ENCODE assay signal across 38 cellular contexts in the genomic region with DNA sequence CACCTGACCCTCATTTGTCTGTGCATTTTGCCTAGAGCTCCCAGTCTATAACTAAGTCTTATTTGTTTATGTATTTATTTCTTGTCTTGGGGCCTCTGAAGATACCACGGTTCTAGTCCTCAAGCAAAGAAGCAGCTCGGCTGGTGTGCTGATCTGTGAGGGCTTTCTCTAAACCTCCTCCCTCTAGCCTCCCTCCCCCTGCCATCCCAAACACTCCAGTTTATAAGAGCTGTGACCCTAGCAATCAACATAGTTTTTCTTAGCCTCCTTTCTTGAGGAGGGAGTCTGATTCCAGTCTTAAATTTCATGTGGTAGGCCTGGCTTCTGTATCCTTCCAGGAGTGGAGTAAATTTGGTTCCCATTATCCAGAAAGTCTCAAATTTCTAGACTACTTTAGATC. TPM values are rescaled to one million over a fixed set of nuclear protein-coding genes. Genes with fewer than 3 reads are reported as not detected.
"Had no signal": no experiment of that assay in that cellular context is flagged by ENCODE, and none has a peak within 500 bp of the region (broad histone marks: within the 10 kb centered on the region; RNA-seq: fewer than 3 reads in every experiment).

No MANE protein-coding gene starts in this region.

- H3K4me1 Mint-ChIP-seq: activated CD4-positive, alpha-beta T cell treated with anti-CD3 and anti-CD28 coated beads, Interleukin-2, amount 10 ng/mL, durations not matched to agents 24 days and 14 days; activated T-helper 17 cell treated with anti-CD3 and anti-CD28 coated beads, Interleukin-2, amount 50 U/mL, for 72 hours; stimulated activated naive CD8-positive, alpha-beta T cell treated with anti-CD3 and anti-CD28 coated beads, Interleukin-15, amount 100 ng/mL, for 72 hours had no signal

- DNase-seq: activated CD4-positive, alpha-beta memory T cell treated with anti-CD3 and anti-CD28 coated beads for 36 hours; activated CD4-positive, alpha-beta T cell treated with anti-CD3 and anti-CD28 coated beads, Interleukin-2, amount 10 ng/mL, durations not matched to agents 24 days and 14 days; activated CD8-positive, alpha-beta memory T cell treated with anti-CD3 and anti-CD28 coated beads, Interleukin-2, amount 50 U/mL, for 48 hours; activated gamma-delta T cell treated with Interleukin-2 at 50 U/mL for 16 hours; activated naive CD4-positive, alpha-beta T cell treated with anti-CD3 and anti-CD28 coated beads, Interleukin-2, amount 50 U/mL, for 16 hours; activated T-cell treated with anti-CD3 and anti-CD28 coated beads, Interleukin-2, amount 50 U/mL, for 24 hours; amniotic stem cell; brain microvascular endothelial cell; cortex of kidney; endodermal cell; foreskin keratinocyte; left lung; lower lobe of right lung; mesenchymal stem cell; psoas muscle; sigmoid colon; small intestine; stimulated activated CD4-positive, alpha-beta T cell treated with anti-CD3 and anti-CD28 coated beads, Interleukin-1b, Interleukin-23, amount 100 ng/mL, for 48 hours; stimulated activated CD4-positive, alpha-beta T cell treated with anti-CD3 and anti-CD28 coated beads, Interleukin-4, amount 100 ng/mL, for 4 hours; stimulated activated CD8-positive, alpha-beta memory T cell treated with anti-CD3 and anti-CD28 coated beads, Interleukin-4, amount 100 ng/mL, for 48 hours; stimulated activated naive CD8-positive, alpha-beta T cell treated with anti-CD3 and anti-CD28 coated beads, Interleukin-15, amount 100 ng/mL, for 72 hours; substantia nigra; T-helper 9 cell; uterus had no signal

- H3K27me3 Mint-ChIP-seq: stimulated activated naive CD8-positive, alpha-beta T cell treated with anti-CD3 and anti-CD28 coated beads, Interleukin-15, amount 100 ng/mL, for 72 hours; type B pancreatic cell had no signal

- H3K9me3 ChIP-seq: left lung, lower lobe of right lung, psoas muscle, sigmoid colon, uterus had no signal

- H3K4me3 ChIP-seq: left lung, lower lobe of right lung, psoas muscle, sigmoid colon, uterus had no signal

- H3K36me3 ChIP-seq: brain microvascular endothelial cell, left lung, lower lobe of right lung, sigmoid colon, uterus had no signal

- H2AFZ ChIP-seq: parathyroid adenoma had no signal

- H3K27me3 ChIP-seq: brain microvascular endothelial cell, foreskin keratinocyte, left lung, sigmoid colon, uterus had no signal

- H3K79me2 ChIP-seq: parathyroid adenoma had no signal

- H3K36me3 Mint-ChIP-seq: activated CD4-positive, alpha-beta memory T cell treated with anti-CD3 and anti-CD28 coated beads for 36 hours; natural killer cell treated with Interleukin-12 subunit alpha and Interleukin-12 subunit beta and Interleukin-15 and Interleukin-18, amount 100 ng/mL, for 72 hours; stimulated activated memory B cell treated with anti-CD40 and anti-IgM and Interleukin-4, amounts not matched to agents 10 μg/mL and 1 μg/mL and 100 μg/mL, for 72 hours; type B pancreatic cell had no signal

- H3K27ac ChIP-seq: brain microvascular endothelial cell, foreskin keratinocyte, left lung, lower lobe of right lung, parathyroid adenoma, psoas muscle, sigmoid colon, uterus, VCaP had no signal

- H3K27ac Mint-ChIP-seq: activated CD4-positive, alpha-beta memory T cell treated with anti-CD3 and anti-CD28 coated beads for 36 hours; activated CD4-positive, alpha-beta T cell treated with anti-CD3 and anti-CD28 coated beads, Interleukin-2, amount 10 ng/mL, durations not matched to agents 24 days and 14 days; activated T-cell treated with anti-CD3 and anti-CD28 coated beads, Interleukin-2, amount 50 U/mL, for 24 hours; activated T-helper 17 cell treated with anti-CD3 and anti-CD28 coated beads, Interleukin-2, amount 50 U/mL, for 72 hours; endodermal cell; natural killer cell treated with Interleukin-12 subunit alpha and Interleukin-12 subunit beta and Interleukin-15 and Interleukin-18, amount 100 ng/mL, for 72 hours; stimulated activated memory B cell treated with anti-CD40 and anti-IgM and Interleukin-4, amounts not matched to agents 10 μg/mL and 1 μg/mL and 100 μg/mL, for 72 hours; type B pancreatic cell had no signal

- H3K4me1 ChIP-seq: left lung, lower lobe of right lung, parathyroid adenoma, psoas muscle, sigmoid colon, uterus had no signal

- H3K4me3 Mint-ChIP-seq: activated CD4-positive, alpha-beta memory T cell treated with anti-CD3 and anti-CD28 coated beads for 36 hours; activated CD4-positive, alpha-beta T cell treated with anti-CD3 and anti-CD28 coated beads, Interleukin-2, amount 10 ng/mL, durations not matched to agents 24 days and 14 days; activated T-cell treated with anti-CD3 and anti-CD28 coated beads, Interleukin-2, amount 50 U/mL, for 24 hours; activated T-helper 17 cell treated with anti-CD3 and anti-CD28 coated beads, Interleukin-2, amount 50 U/mL, for 72 hours; endodermal cell; natural killer cell treated with Interleukin-12 subunit alpha and Interleukin-12 subunit beta and Interleukin-15 and Interleukin-18, amount 100 ng/mL, for 72 hours; stimulated activated memory B cell treated with anti-CD40 and anti-IgM and Interleukin-4, amounts not matched to agents 10 μg/mL and 1 μg/mL and 100 μg/mL, for 72 hours; stimulated activated naive CD8-positive, alpha-beta T cell treated with anti-CD3 and anti-CD28 coated beads, Interleukin-15, amount 100 ng/mL, for 72 hours; type B pancreatic cell had no signal

- H3K9ac ChIP-seq: parathyroid adenoma had no signal

- ATAC-seq: activated CD4-positive, CD25-positive, alpha-beta regulatory T cell treated with anti-CD3 and anti-CD28 coated beads, Interleukin-2, amount 50 U/mL, for 24 hours; activated T-helper 17 cell treated with anti-CD3 and anti-CD28 coated beads, Interleukin-2, amount 50 U/mL, for 72 hours; esophagus mucosa; foreskin keratinocyte; left lung; lower lobe of right lung; natural killer cell treated with Interleukin-12 subunit alpha and Interleukin-12 subunit beta and Interleukin-15 and Interleukin-18, amount 100 ng/mL, for 72 hours; stimulated activated memory B cell treated with anti-CD40 and anti-IgM and Interleukin-4, amounts not matched to agents 10 μg/mL and 1 μg/mL and 100 μg/mL, for 72 hours; stimulated activated naive CD8-positive, alpha-beta T cell treated with anti-CD3 and anti-CD28 coated beads, Interleukin-15, amount 100 ng/mL, for 72 hours had no signal

- H3K9me3 Mint-ChIP-seq: activated CD4-positive, alpha-beta memory T cell treated with anti-CD3 and anti-CD28 coated beads for 36 hours; activated CD4-positive, alpha-beta T cell treated with anti-CD3 and anti-CD28 coated beads, Interleukin-2, amount 10 ng/mL, durations not matched to agents 24 days and 14 days; activated T-cell treated with anti-CD3 and anti-CD28 coated beads, Interleukin-2, amount 50 U/mL, for 24 hours; activated T-helper 17 cell treated with anti-CD3 and anti-CD28 coated beads, Interleukin-2, amount 50 U/mL, for 72 hours; endodermal cell; natural killer cell treated with Interleukin-12 subunit alpha and Interleukin-12 subunit beta and Interleukin-15 and Interleukin-18, amount 100 ng/mL, for 72 hours; stimulated activated memory B cell treated with anti-CD40 and anti-IgM and Interleukin-4, amounts not matched to agents 10 μg/mL and 1 μg/mL and 100 μg/mL, for 72 hours; stimulated activated naive CD8-positive, alpha-beta T cell treated with anti-CD3 and anti-CD28 coated beads, Interleukin-15, amount 100 ng/mL, for 72 hours; type B pancreatic cell had no signal

RNA-seq across cellular contexts. Expression of a gene that starts 28.2 kb away (rescaled TPM):
- total RNA-seq: activated CD4-positive, alpha-beta memory T cell treated with anti-CD3 and anti-CD28 coated beads for 36 hours; activated CD4-positive, alpha-beta T cell treated with anti-CD3 and anti-CD28 coated beads, Interleukin-2, amount 10 ng/mL, durations not matched to agents 24 days and 14 days; activated CD8-positive, alpha-beta memory T cell treated with anti-CD3 and anti-CD28 coated beads for 36 hours; activated T-helper 17 cell treated with anti-CD3 and anti-CD28 coated beads, Interleukin-2, amount 50 U/mL, for 72 hours; astrocyte; chondrocyte; endodermal cell; esophagus mucosa; foreskin keratinocyte; kidney epithelial cell; left lung; lower lobe of right lung; mononuclear cell; natural killer cell treated with Interleukin-12 subunit alpha and Interleukin-12 subunit beta and Interleukin-15 and Interleukin-18, amount 100 ng/mL, for 72 hours; sigmoid colon; T-helper 1 cell treated with Interleukin-12 subunit alpha and Interleukin-12 subunit beta and Interleukin-4 antibody, amounts not matched to agents 30 ng/mL and 1 ng/mL, for 36 hours; uterus had no signal
- polyA plus RNA-seq: foreskin keratinocyte, sigmoid colon had no signal

RNA-seq across cellular contexts. Expression of a gene that starts 39.0 kb away (rescaled TPM):
- total RNA-seq: activated CD4-positive, alpha-beta T cell treated with anti-CD3 and anti-CD28 coated beads, Interleukin-2, amount 10 ng/mL, durations not matched to agents 24 days and 14 days; esophagus mucosa had no signal
